Comparison of ENCODE assay signal across 8 cellular contexts in the genomic region with DNA sequence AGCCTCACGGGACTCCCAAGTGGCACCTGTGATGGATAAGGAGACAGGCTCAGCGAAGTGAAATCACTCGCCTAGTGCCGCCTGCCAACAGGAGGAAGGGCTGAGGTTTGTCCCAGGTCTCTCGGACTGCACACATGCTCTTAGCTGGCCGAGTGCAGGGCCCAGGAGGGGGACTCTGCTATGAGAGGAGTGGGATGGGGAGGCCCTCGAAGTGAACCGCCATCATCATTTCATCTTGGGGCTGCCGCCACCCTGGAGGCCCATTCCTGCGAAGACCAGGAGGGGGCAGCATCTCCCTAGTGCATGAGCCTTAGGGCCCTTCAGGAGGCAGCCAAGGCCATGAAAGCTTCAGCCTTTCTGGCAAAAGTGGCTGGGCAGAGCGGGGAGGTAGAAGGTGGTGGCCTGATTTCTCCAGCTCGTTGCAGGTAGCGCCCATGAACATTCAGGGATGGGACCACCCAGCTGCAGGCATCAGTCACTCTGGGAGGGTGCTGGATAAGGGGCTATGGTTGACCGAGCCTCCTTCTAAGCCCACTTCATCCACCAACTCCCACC. TPM values are rescaled to one million over a fixed set of nuclear protein-coding genes. Genes with fewer than 3 reads are reported as not detected.
A peak's percentile ranks its signal among the peaks of the same experiment; 100 is the strongest.
DNase-seq lines count a peak whose midpoint lies in the region; ATAC-seq and TF ChIP-seq lines count a peak whose summit lies in the region.

No MANE protein-coding gene starts in this region.

- no peaks in the 10 kb centered on the region for H3K9me3 ChIP-seq in A673 (ENCODE audit: low read depth, low read length, poor library complexity, severe bottlenecking)
- no peaks in the 10 kb centered on the region for H3K9me3 ChIP-seq in gastrocnemius medialis

- H3K4me3 ChIP-seq in A673 (ENCODE audit: low read depth, low read length, poor library complexity, severe bottlenecking) (no peak overlapping the region), gastrocnemius medialis (no peak overlapping the region)

- H3K4me1 ChIP-seq in A673 (ENCODE audit: insufficient read depth, low read length, poor library complexity, severe bottlenecking): no peaks in the 10 kb centered on the region
- no peaks in the 10 kb centered on the region for H3K4me1 ChIP-seq in gastrocnemius medialis

- H3K9me3 Mint-ChIP-seq in T-helper 2 cell treated with Interferon-gamma antibody and Interleukin-4, amounts not matched to agents 5 μg/mL and 100 μg/mL, for 36 hours: no peaks in the 10 kb centered on the region

- peak; percentile 89 for ATAC-seq in left ventricle myocardium superior
- ATAC-seq in gastrocnemius medialis: peak; percentile 94 to 95

- H3K36me3 Mint-ChIP-seq in T-helper 2 cell treated with Interferon-gamma antibody and Interleukin-4, amounts not matched to agents 5 μg/mL and 100 μg/mL, for 36 hours (ENCODE audit: low read depth): peaks cover 59% of the 10 kb centered on the region

- CTCF ChIA-PET in A673 (lab: Charles Lee): interaction anchor here (0.5 to 2.3 kb wide), 6 partner anchors 41 to 464 kb away, joined by 3 to 25 read pairs (median 6); no protein-coding TSS in a partner anchor

- H3K27ac Mint-ChIP-seq in T-helper 2 cell treated with Interferon-gamma antibody and Interleukin-4, amounts not matched to agents 5 μg/mL and 100 μg/mL, for 36 hours: no peak overlapping the region

- H3K4me1 Mint-ChIP-seq in T-helper 2 cell treated with Interferon-gamma antibody and Interleukin-4, amounts not matched to agents 5 μg/mL and 100 μg/mL, for 36 hours (ENCODE audit: low read depth): peaks cover 8% of the 10 kb centered on the region

- POLR2A ChIA-PET in A673 (lab: Charles Lee; ENCODE audit: low non-redundant PET): interaction anchor here (0.7 kb wide), 1 partner anchor 420 kb away, joined by 4 read pairs; no protein-coding TSS in a partner anchor

- no peak for TF ChIP-seq POLR2A in gastrocnemius medialis (IDR thresholded peaks at IDR 0.05)

- no peaks in the 10 kb centered on the region for H3K27me3 Mint-ChIP-seq in T-helper 2 cell treated with Interferon-gamma antibody and Interleukin-4, amounts not matched to agents 5 μg/mL and 100 μg/mL, for 36 hours (ENCODE audit: low read depth)

- H3K36me3 ChIP-seq in A673 (ENCODE audit: insufficient read depth, low read length, poor library complexity, severe bottlenecking) (no peaks in the 10 kb centered on the region), gastrocnemius medialis (no peaks in the 10 kb centered on the region)

- DNase-seq in A673 (ENCODE audit: low spot score) (peak; percentile 76), GM13977 (ENCODE audit: low spot score) (peak; percentile 79), NCI-H1048 (lab: John Stamatoyannopoulos, UW) (peak; percentile 59), amniotic epithelial cell (ENCODE audit: low read depth) (peak; percentile 69), left ventricle myocardium superior (peak; percentile 84), gastrocnemius medialis (peak; percentile 41 to 68), cerebellar nuclear complex (lab: John Stamatoyannopoulos, UW) (no peak)
- peak; percentile 52 for DNase-seq in T-helper 2 cell treated with Interferon-gamma antibody and Interleukin-4, amounts not matched to agents 5 μg/mL and 100 μg/mL, for 36 hours (ENCODE audit: low spot score)

- H3K4me3 Mint-ChIP-seq in T-helper 2 cell treated with Interferon-gamma antibody and Interleukin-4, amounts not matched to agents 5 μg/mL and 100 μg/mL, for 36 hours: no peak overlapping the region

- H3K27me3 ChIP-seq in A673 (replicated peaks; ENCODE audit: insufficient read depth, low read depth, low read length, poor library complexity): no peaks in the 10 kb centered on the region
- H3K27me3 ChIP-seq in gastrocnemius medialis: no peaks in the 10 kb centered on the region

- in situ Hi-C loops in GM13977 (cut with MboI; ENCODE audit: low pct_unique_long_range_greater_than_20kb, low sequenced_read_pairs, unreplicated experiment) (loop anchor here (5.0 kb wide), 1 partner anchor 102 kb away; no protein-coding TSS in a partner anchor), gastrocnemius medialis (cut with MboI; ENCODE audit: low sequenced_read_pairs in 4 of 4) (loop anchor here (5.0 to 10.0 kb wide), 2 partner anchors 92 to 95 kb away; no protein-coding TSS in a partner anchor)

- peak; percentile 97 for TF ChIP-seq CTCF in A673 (conservative IDR thresholded peaks at IDR 0.05; ENCODE audit: low read depth, low read length)
- peak; percentile 91 for TF ChIP-seq CTCF in GM13977 (IDR thresholded peaks at IDR 0.05; ENCODE audit: extremely low read depth, insufficient read depth, missing control alignments)
- TF ChIP-seq CTCF in gastrocnemius medialis (IDR thresholded peaks at IDR 0.05 in 4 of 5, conservative IDR thresholded peaks at IDR 0.05 in 1 of 5): peak; percentile 84 to 91 (median 91)

- intact Hi-C loops in A673 (cut with micrococcal nuclease; ENCODE audit: unreplicated experiment): loop anchor here (1.0 to 5.0 kb wide), 3 partner anchors 93 to 422 kb away; no protein-coding TSS in a partner anchor
- intact Hi-C loops in left ventricle myocardium superior (cut with micrococcal nuclease): loop anchor here (2.0 kb wide), 1 partner anchor 95 kb away; no protein-coding TSS in a partner anchor
- intact Hi-C loops in gastrocnemius medialis (cut with DNase I; ENCODE audit: low total_unique reads): loop anchor here (1.0 to 5.0 kb wide), 2 partner anchors 57 to 93 kb away; no protein-coding TSS in a partner anchor

- H3K27ac ChIP-seq in A673 (ENCODE audit: low read depth, low read length, poor library complexity, severe bottlenecking) (no peak overlapping the region), gastrocnemius medialis (no peak overlapping the region)

- BruUV-seq in A673 (replicated peaks; lab: Mats Ljungman, UMichigan): no TSS peak

RNA-seq across cellular contexts. Expression of a gene that starts 17.3 kb away (rescaled TPM):
- total RNA-seq in A673 (2021) (0.75 and 1.3 TPM in 2 replicates), left ventricle myocardium superior (4.2 TPM), gastrocnemius medialis (10 to 100 TPM in 2 of 4 donors, 1 to 10 TPM in 2; 5.9 to 15.9 (median 9.4) TPM)

RNA-seq across cellular contexts. Expression of a gene that starts 19.8 kb away (rescaled TPM):
- total RNA-seq in A673 (2021) (2.3 and 2.9 TPM in 2 replicates), left ventricle myocardium superior (0.64 TPM), gastrocnemius medialis (1 to 10 TPM in 1 of 4 donors, under 1 TPM in 2, not detected in 1; 0.81 to 1.1 (median 0.84) TPM)

Comparison
In these comparisons a context has a peak if more than half of its experiments do, and no peak if none do; other contexts are left out.
1. DNase-seq: peak in A673 (single experiment), GM13977 (single experiment), NCI-H1048 (single experiment), T-helper 2 cell treated with Interferon-gamma antibody and Interleukin-4, amounts not matched to agents 5 μg/mL and 100 μg/mL, for 36 hours (single experiment), amniotic epithelial cell (single experiment), left ventricle myocardium superior (single experiment) and gastrocnemius medialis (2 of 2); none in cerebellar nuclear complex (0 of 2).
2. Peak in every context shown above with its lines, with median percentiles within 50 percentile points of each other: CTCF ChIP-seq.